In genomic region chr1:207454046-207454964, GRCh38 we compare ENCODE assay signal across 9 cellular contexts. TPM values are rescaled to one million over a fixed set of nuclear protein-coding genes. Genes with fewer than 3 reads are reported as not detected.
A peak's percentile ranks its signal among the peaks of the same experiment; 100 is the strongest.
DNase-seq lines count a peak whose midpoint lies in the region; ATAC-seq, FAIRE-seq and TF ChIP-seq lines count a peak whose summit lies in the region.
"Had no signal": no experiment of that assay in that cellular context is flagged by ENCODE, and none has a peak within 500 bp of the region (broad histone marks: within the 10 kb centered on the region; RNA-seq: fewer than 3 reads in every experiment).

Gene CR2 (plus strand): TSS chr1:207454328. CDS start chr1:207454419, 91 bp downstream.

- no peak for TF ChIP-seq RAD21 in A549 (conservative IDR thresholded peaks at IDR 0.05 in 1 of 2, IDR thresholded peaks at IDR 0.05 in 1 of 2)

- intact Hi-C loops in spleen (cut with DNase I; ENCODE audit: low total_unique reads) = no loop called here

- TF ChIP-seq EP300 in A549 (IDR thresholded peaks at IDR 0.05) = no peak

- peaks cover 0 to 8% of the 10 kb centered on the region in 2 donors for H3K27me3 ChIP-seq in Peyer's patch
- H3K27me3 ChIP-seq in adipocyte (replicated peaks; ENCODE audit: control insufficient read depth, insufficient read depth, low read length) = peaks cover 74% of the 10 kb centered on the region
- peaks cover 73% of the 10 kb centered on the region for H3K27me3 ChIP-seq in iPS-20b (ENCODE audit: insufficient read depth, low read length)
- peaks cover 0 to 52% (median 23%) of the 10 kb centered on the region in 7 donors for H3K27me3 ChIP-seq in spleen (replicated peaks in 1 of 7)

- CTCF ChIA-PET in A549 (lab: Yijun Ruan, JAX) = interaction anchor here (0.9 to 1.3 kb wide), 3 partner anchors 19 to 47 kb away, joined by 3 to 6 read pairs (median 3); no protein-coding TSS in a partner anchor

- FAIRE-seq in A549 (lab: Jason Lieb, UNC) = no peak
- FAIRE-seq: G401.6 had no signal

- 0 out of 6 replicates have a peak within 1 kb of the TSS, but pooled peaks of 1 of the 2 experiments have one; percentile 17 for H3K27ac ChIP-seq in A549
- H3K27ac ChIP-seq in Peyer's patch = peak within 1 kb of the TSS in 2 of 4 donors; percentile 41 to 90
- no peak within 1 kb of the TSS for H3K27ac ChIP-seq in iPS-20b (ENCODE audit: low read length)
- peak within 1 kb of the TSS in 7 of 8 donors; percentile 55 to 87 (median 80) for H3K27ac ChIP-seq in spleen

- H3K4me1 ChIP-seq in A549 = peaks cover 5% of the 10 kb centered on the region; the same call in 1 of the 3 replicates
- peaks cover 0 to 13% (median 0%) of the 10 kb centered on the region in 4 donors for H3K4me1 ChIP-seq in Peyer's patch
- peaks cover 9% of the 10 kb centered on the region for H3K4me1 ChIP-seq in adipocyte (ENCODE audit: control insufficient read depth, insufficient read depth, low read length)
- H3K4me1 ChIP-seq in iPS-20b (ENCODE audit: insufficient read depth, low read length) = no peaks in the 10 kb centered on the region
- H3K4me1 ChIP-seq in spleen = peaks cover 11 to 57% (median 15%) of the 10 kb centered on the region in 6 donors

- ATAC-seq in A549 (peak; percentile 71 to 80), GM18868 (IDR thresholded peaks at IDR 0.05; ENCODE audit: unreplicated experiment) (peak; percentile 89), HG03095 (IDR thresholded peaks at IDR 0.05; ENCODE audit: unreplicated experiment) (peak; percentile 79)

- H3K9me3 ChIP-seq in A549 (no peaks in the 10 kb centered on the region), Peyer's patch (no peaks in the 10 kb centered on the region), adipocyte (ENCODE audit: control insufficient read depth, low read length) (peaks cover 3% of the 10 kb centered on the region), iPS-20b (ENCODE audit: insufficient read depth, low read depth, low read length) (no peaks in the 10 kb centered on the region), spleen (no peaks in the 10 kb centered on the region)

- POLR2A ChIA-PET in A549 (lab: Yijun Ruan, JAX) = no interaction called here

- no peak within 1 kb of the TSS for H3K9ac ChIP-seq in adipocyte (ENCODE audit: low read length)
- H3K9ac ChIP-seq in iPS-20b (ENCODE audit: low read depth, low read length) = peak within 1 kb of the TSS; percentile 61; the same call in 1 of the 2 replicates

- H3K4me2 ChIP-seq in A549 = peak within 1 kb of the TSS; percentile 100

- 5% methylated on average over 31 of the region's 75 CpGs for WGBS in A549 (ENCODE audit: missing lambda C conversion rate)
- 1 to 2% (median 1%) methylated on average over 42 to 75 of the region's 75 CpGs for WGBS in spleen, 5 donors

- H3K4me3 ChIP-seq in A549 = peak within 1 kb of the TSS; percentile 53
- peak within 1 kb of the TSS; percentile 43 to 67 (median 50) for H3K4me3 ChIP-seq in Peyer's patch
- peak within 1 kb of the TSS; percentile 69 for H3K4me3 ChIP-seq in adipocyte (ENCODE audit: low read length)
- H3K4me3 ChIP-seq in iPS-20b (ENCODE audit: low read length) = peak within 1 kb of the TSS; percentile 75
- peak within 1 kb of the TSS; percentile 43 to 80 (median 58) for H3K4me3 ChIP-seq in spleen

- H3K36me3 ChIP-seq in Peyer's patch (no peaks in the 10 kb centered on the region), adipocyte (ENCODE audit: control insufficient read depth, insufficient read depth, low read length, severe bottlenecking) (no peaks in the 10 kb centered on the region), iPS-20b (ENCODE audit: insufficient read depth, low read depth, low read length) (no peaks in the 10 kb centered on the region), spleen (no peaks in the 10 kb centered on the region)

- DNase-seq in A549 (ENCODE audit: low read depth in 1 of 2, low spot score in 1 of 2) (peak; percentile 3 to 4), Peyer's patch (peak; percentile 59 to 90 (median 89)), adipocyte (ENCODE audit: low read depth) (peak; percentile 13), spleen (peak; percentile 94), NCI-H446 (lab: John Stamatoyannopoulos, UW) (no peak)

- peak; percentile 14; the same call in 1 of the 3 replicates for TF ChIP-seq CTCF in A549 (IDR thresholded peaks at IDR 0.05)
- peak in 2 of 6 experiments; percentile 12 to 35 for TF ChIP-seq CTCF in Peyer's patch (IDR thresholded peaks at IDR 0.05)
- TF ChIP-seq CTCF in spleen (IDR thresholded peaks at IDR 0.05 in 8 of 11, conservative IDR thresholded peaks at IDR 0.05 in 3 of 11) = peak in 8 of 11 experiments; percentile 4 to 53 (median 33)

- TF ChIP-seq POLR2A in A549 (IDR thresholded peaks at IDR 0.05; ENCODE audit: low read length) (no peak), Peyer's patch (IDR thresholded peaks at IDR 0.05) (no peak), spleen (IDR thresholded peaks at IDR 0.05) (peak in 2 of 3 donors; percentile 69 to 70)

TF ChIP-seq in A549, 52 proteins besides CTCF, POLR2A, EP300 and RAD21:
- TF ChIP-seq MAX (IDR thresholded peaks at IDR 0.05) (0 out of 2 replicates have a peak, but pooled peaks have one; percentile 6), FOXS1 (CRISPR knock-in tag; IDR thresholded peaks at IDR 0.05) (no peak), HES2 (IDR thresholded peaks at IDR 0.05) (no peak), CBX8 (IDR thresholded peaks at IDR 0.05) (peak; percentile 55; the same call in 1 of the 2 replicates), HOXB5 (CRISPR knock-in tag; IDR thresholded peaks at IDR 0.05) (no peak), HOXB13 (CRISPR knock-in tag; IDR thresholded peaks at IDR 0.05; ENCODE audit: low read depth) (no peak), KDM1A (IDR thresholded peaks at IDR 0.05; ENCODE audit: low read depth) (no peak), ZC3H11A (IDR thresholded peaks at IDR 0.05) (no peak), NR3C1 (IDR thresholded peaks at IDR 0.05) (no peak), ZNF302 (CRISPR knock-in tag; IDR thresholded peaks at IDR 0.05) (no peak), EHF (CRISPR knock-in tag; IDR thresholded peaks at IDR 0.05) (no peak), PBX3 (IDR thresholded peaks at IDR 0.05) (no peak), NFE2L2 (conservative IDR thresholded peaks at IDR 0.05; ENCODE audit: low read length) (no peak), HMGXB4 (CRISPR knock-in tag; IDR thresholded peaks at IDR 0.05; ENCODE audit: borderline replicate concordance) (no peak), SMC3 (IDR thresholded peaks at IDR 0.05) (no peak), RNF2 (IDR thresholded peaks at IDR 0.05; ENCODE audit: borderline replicate concordance, low read depth) (peak; percentile 0; the same call in 1 of the 2 replicates), ZSCAN20 (CRISPR knock-in tag; IDR thresholded peaks at IDR 0.05) (no peak), USF2 (IDR thresholded peaks at IDR 0.05) (no peak), ZFP36 (IDR thresholded peaks at IDR 0.05; ENCODE audit: borderline replicate concordance, partially characterized antibody) (no peak), TP53 (CRISPR knock-in tag; IDR thresholded peaks at IDR 0.05) (no peak), CHD2 (IDR thresholded peaks at IDR 0.05; ENCODE audit: low read length, partially characterized antibody) (no peak)

RNA-seq across cellular contexts. Expression of gene CR2, which starts in this region (rescaled TPM):
- not detected in 2 replicates for polyA plus RNA-seq in A549 (2011; rRNA removed)
- polyA plus RNA-seq in A549 (2012; cell fraction: cytosol; rRNA removed) = not detected in 2 replicates
- not detected in 2 replicates for polyA plus RNA-seq in A549 (2012; cell fraction: nucleus; rRNA removed)
- polyA plus RNA-seq in A549 (2017; fragmentation: RNase III; extraction: RNeasy Plus Mini Kit Qiagen cat#74134 plus additional on column Dnase treatment) = not detected in 3 replicates
- polyA minus RNA-seq in A549 (2011; rRNA and poly(A)+ RNA removed) = not detected in 2 replicates
- total RNA-seq in Peyer's patch = 10 to 100 TPM in 1 of 4 donors, 1 to 10 TPM in 1, under 1 TPM in 2; 0.53 to 12.4 (median 1.1) TPM
- total RNA-seq in spleen = 100 to 1,000 TPM in 6 of 7 donors, 10 to 100 TPM in 1; 87.2 to 174 (median 111) TPM
- polyA plus RNA-seq in spleen = 100 to 1,000 TPM; 190 to 284 (median 254) TPM

Comparison
In these comparisons a context has a peak if more than half of its experiments do, and no peak if none do; other contexts are left out.
1. RNA of gene CR2 (total RNA-seq): 87.2 to 174 TPM in spleen; 0.53 to 12.4 TPM in Peyer's patch; every median in the first group is over 4 times any median in the second.
2. RNA of gene CR2 (polyA plus RNA-seq): 190 to 284 TPM in spleen; not detected in A549; every median in the first group is over 100 times any median in the second.
3. Peak in DNase-seq, ATAC-seq, H3K4me3 ChIP-seq and H3K4me2 ChIP-seq in A549; RNA of the gene not detected or under 1 TPM.
4. DNase-seq: peak in Peyer's patch (3 of 3), adipocyte (single experiment) and spleen (single experiment); none in NCI-H446 (0 of 2).
5. POLR2A ChIP-seq: peak in spleen (2 of 3); none in A549 (single experiment) and Peyer's patch (0 of 2).
6. Peak in every context shown above with its lines, with median percentiles within 50 percentile points of each other: ATAC-seq and H3K4me3 ChIP-seq.